In genomic region chr2:202375611-202376408, GRCh38 we compare ENCODE assay signal across 1 cellular context.
TF ChIP-seq lines count a peak whose summit lies in the region.

Gene BMPR2 (plus strand): TSS chr2:202376327. CDS start chr2:202377475, 1,148 bp downstream.

TF ChIP-seq in HEK293, 187 proteins besides CTCF, POLR2A, EP300 and RAD21 (continued from another document):
- TF ChIP-seq BCL11A (tag by site-specific recombination; IDR thresholded peaks at IDR 0.05; ENCODE audit: low read depth) (0 out of 2 replicates have a peak, but pooled peaks have one; percentile 4), ZBTB17 (tag by site-specific recombination; IDR thresholded peaks at IDR 0.05) (peak; percentile 40), ZNF785 (tag by site-specific recombination; IDR thresholded peaks at IDR 0.05) (no peak), PRDM10 (tag by site-specific recombination; IDR thresholded peaks at IDR 0.05) (peak; percentile 58)
- TF ChIP-seq, protein P1, sequence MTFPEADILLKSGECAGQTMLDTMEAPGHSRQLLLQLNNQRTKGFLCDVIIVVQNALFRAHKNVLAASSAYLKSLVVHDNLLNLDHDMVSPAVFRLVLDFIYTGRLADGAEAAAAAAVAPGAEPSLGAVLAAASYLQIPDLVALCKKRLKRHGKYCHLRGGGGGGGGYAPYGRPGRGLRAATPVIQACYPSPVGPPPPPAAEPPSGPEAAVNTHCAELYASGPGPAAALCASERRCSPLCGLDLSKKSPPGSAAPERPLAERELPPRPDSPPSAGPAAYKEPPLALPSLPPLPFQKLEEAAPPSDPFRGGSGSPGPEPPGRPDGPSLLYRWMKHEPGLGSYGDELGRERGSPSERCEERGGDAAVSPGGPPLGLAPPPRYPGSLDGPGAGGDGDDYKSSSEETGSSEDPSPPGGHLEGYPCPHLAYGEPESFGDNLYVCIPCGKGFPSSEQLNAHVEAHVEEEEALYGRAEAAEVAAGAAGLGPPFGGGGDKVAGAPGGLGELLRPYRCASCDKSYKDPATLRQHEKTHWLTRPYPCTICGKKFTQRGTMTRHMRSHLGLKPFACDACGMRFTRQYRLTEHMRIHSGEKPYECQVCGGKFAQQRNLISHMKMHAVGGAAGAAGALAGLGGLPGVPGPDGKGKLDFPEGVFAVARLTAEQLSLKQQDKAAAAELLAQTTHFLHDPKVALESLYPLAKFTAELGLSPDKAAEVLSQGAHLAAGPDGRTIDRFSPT (tag by site-specific recombination; IDR thresholded peaks at IDR 0.05) = 0 out of 2 replicates have a peak, but pooled peaks have one; percentile 33
- TF ChIP-seq, protein P2, sequence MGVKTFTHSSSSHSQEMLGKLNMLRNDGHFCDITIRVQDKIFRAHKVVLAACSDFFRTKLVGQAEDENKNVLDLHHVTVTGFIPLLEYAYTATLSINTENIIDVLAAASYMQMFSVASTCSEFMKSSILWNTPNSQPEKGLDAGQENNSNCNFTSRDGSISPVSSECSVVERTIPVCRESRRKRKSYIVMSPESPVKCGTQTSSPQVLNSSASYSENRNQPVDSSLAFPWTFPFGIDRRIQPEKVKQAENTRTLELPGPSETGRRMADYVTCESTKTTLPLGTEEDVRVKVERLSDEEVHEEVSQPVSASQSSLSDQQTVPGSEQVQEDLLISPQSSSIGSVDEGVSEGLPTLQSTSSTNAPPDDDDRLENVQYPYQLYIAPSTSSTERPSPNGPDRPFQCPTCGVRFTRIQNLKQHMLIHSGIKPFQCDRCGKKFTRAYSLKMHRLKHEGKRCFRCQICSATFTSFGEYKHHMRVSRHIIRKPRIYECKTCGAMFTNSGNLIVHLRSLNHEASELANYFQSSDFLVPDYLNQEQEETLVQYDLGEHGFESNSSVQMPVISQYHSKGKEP (tag by site-specific recombination; IDR thresholded peaks at IDR 0.05) = 0 out of 2 replicates have a peak, but pooled peaks have one; percentile 13
